In the genomic region with DNA sequence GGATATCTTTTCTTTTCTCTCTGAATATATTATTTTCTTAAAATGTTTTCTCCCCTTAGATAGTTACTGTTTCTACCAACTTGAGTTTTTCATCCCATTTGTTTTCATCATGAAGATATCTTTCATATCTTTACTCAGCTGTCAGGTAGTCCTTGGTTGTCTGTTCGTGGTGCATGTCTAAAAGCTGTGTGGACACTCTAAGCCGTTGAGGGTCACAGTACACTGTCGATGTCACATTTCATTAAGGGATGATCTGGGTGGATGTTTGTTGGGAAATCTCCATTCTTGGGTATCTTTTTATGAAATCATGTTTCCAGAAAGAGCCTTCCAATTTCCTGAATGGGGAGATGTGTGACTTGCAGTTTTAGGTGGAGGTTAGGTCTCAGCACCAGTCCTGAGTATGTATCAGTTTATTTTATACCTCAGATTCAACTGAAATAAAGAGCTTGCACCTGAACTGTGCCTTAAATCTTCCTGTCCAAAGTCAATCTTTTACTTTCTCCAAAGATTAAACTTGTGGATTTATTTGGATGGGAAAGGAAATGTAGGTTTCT, we compare ENCODE assay signal across 1 cellular context.
TF ChIP-seq lines count a peak whose summit lies in the region.

No MANE protein-coding gene starts in this region.

TF ChIP-seq in GM23338, 12 proteins besides CTCF, POLR2A, EP300 and RAD21 (continued from another document):
- TF ChIP-seq, protein P1, sequence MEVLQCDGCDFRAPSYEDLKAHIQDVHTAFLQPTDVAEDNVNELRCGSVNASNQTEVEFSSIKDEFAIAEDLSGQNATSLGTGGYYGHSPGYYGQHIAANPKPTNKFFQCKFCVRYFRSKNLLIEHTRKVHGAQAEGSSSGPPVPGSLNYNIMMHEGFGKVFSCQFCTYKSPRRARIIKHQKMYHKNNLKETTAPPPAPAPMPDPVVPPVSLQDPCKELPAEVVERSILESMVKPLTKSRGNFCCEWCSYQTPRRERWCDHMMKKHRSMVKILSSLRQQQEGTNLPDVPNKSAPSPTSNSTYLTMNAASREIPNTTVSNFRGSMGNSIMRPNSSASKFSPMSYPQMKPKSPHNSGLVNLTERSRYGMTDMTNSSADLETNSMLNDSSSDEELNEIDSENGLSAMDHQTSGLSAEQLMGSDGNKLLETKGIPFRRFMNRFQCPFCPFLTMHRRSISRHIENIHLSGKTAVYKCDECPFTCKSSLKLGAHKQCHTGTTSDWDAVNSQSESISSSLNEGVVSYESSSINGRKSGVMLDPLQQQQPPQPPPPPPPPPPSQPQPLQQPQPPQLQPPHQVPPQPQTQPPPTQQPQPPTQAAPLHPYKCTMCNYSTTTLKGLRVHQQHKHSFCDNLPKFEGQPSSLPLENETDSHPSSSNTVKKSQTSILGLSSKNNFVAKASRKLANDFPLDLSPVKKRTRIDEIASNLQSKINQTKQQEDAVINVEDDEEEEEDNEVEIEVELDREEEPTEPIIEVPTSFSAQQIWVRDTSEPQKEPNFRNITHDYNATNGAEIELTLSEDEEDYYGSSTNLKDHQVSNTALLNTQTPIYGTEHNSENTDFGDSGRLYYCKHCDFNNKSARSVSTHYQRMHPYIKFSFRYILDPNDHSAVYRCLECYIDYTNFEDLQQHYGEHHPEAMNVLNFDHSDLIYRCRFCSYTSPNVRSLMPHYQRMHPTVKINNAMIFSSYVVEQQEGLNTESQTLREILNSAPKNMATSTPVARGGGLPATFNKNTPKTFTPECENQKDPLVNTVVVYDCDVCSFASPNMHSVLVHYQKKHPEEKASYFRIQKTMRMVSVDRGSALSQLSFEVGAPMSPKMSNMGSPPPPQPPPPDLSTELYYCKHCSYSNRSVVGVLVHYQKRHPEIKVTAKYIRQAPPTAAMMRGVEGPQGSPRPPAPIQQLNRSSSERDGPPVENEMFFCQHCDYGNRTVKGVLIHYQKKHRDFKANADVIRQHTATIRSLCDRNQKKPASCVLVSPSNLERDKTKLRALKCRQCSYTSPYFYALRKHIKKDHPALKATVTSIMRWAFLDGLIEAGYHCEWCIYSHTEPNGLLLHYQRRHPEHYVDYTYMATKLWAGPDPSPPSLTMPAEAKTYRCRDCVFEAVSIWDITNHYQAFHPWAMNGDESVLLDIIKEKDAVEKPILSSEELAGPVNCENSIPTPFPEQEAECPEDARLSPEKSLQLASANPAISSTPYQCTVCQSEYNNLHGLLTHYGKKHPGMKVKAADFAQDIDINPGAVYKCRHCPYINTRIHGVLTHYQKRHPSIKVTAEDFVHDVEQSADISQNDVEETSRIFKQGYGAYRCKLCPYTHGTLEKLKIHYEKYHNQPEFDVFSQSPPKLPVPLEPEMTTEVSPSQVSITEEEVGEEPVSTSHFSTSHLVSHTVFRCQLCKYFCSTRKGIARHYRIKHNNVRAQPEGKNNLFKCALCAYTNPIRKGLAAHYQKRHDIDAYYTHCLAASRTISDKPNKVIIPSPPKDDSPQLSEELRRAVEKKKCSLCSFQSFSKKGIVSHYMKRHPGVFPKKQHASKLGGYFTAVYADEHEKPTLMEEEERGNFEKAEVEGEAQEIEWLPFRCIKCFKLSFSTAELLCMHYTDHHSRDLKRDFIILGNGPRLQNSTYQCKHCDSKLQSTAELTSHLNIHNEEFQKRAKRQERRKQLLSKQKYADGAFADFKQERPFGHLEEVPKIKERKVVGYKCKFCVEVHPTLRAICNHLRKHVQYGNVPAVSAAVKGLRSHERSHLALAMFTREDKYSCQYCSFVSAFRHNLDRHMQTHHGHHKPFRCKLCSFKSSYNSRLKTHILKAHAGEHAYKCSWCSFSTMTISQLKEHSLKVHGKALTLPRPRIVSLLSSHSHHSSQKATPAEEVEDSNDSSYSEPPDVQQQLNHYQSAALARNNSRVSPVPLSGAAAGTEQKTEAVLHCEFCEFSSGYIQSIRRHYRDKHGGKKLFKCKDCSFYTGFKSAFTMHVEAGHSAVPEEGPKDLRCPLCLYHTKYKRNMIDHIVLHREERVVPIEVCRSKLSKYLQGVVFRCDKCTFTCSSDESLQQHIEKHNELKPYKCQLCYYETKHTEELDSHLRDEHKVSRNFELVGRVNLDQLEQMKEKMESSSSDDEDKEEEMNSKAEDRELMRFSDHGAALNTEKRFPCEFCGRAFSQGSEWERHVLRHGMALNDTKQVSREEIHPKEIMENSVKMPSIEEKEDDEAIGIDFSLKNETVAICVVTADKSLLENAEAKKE (CRISPR knock-in tag; IDR thresholded peaks at IDR 0.05), result no peak
- no peak for TF ChIP-seq CREB1 (CRISPR knock-in tag; IDR thresholded peaks at IDR 0.05; ENCODE audit: low read depth)
- TF ChIP-seq, protein P2, sequence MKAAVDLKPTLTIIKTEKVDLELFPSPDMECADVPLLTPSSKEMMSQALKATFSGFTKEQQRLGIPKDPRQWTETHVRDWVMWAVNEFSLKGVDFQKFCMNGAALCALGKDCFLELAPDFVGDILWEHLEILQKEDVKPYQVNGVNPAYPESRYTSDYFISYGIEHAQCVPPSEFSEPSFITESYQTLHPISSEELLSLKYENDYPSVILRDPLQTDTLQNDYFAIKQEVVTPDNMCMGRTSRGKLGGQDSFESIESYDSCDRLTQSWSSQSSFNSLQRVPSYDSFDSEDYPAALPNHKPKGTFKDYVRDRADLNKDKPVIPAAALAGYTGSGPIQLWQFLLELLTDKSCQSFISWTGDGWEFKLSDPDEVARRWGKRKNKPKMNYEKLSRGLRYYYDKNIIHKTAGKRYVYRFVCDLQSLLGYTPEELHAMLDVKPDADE (IDR thresholded peaks at IDR 0.05), result no peak
